ENCODE assay signal across 11 cellular contexts in genomic region chr2:46306988-46307655, GRCh38. TPM values are rescaled to one million over a fixed set of nuclear protein-coding genes. Genes with fewer than 3 reads are reported as not detected.
DNase-seq lines count a peak whose midpoint lies in the region; TF ChIP-seq lines count a peak whose summit lies in the region.
"Had no signal": no experiment of that assay in that cellular context is flagged by ENCODE, and none has a peak within 500 bp of the region (broad histone marks: within the 10 kb centered on the region; RNA-seq: fewer than 3 reads in every experiment).

No MANE protein-coding gene starts in this region.

- peaks cover 9% of the 10 kb centered on the region for H3K9me3 Mint-ChIP-seq in mesothelial cell of epicardium

- 18 to 63% methylated on average over 8 of the region's 8 CpGs for WGBS in sigmoid colon, 2 donors

- intact Hi-C loops in sigmoid colon (cut with DNase I) = no loop called here
- intact Hi-C loops in head of caudate nucleus (cut with DNase I) = no loop called here

- H3K27ac ChIP-seq in Peyer's patch (peak overlapping the region in 3 of 4 donors; percentile 56 to 93 (median 85)), right atrium auricular region (peak overlapping the region; percentile 75 to 94), sigmoid colon (peak overlapping the region; percentile 3 to 45 (median 28))
- H3K27ac ChIP-seq: SJSA1 had no signal

- H3K36me3 Mint-ChIP-seq in mesothelial cell of epicardium = peaks cover 3% of the 10 kb centered on the region
- H3K36me3 Mint-ChIP-seq: CD4-positive, CD25-positive, alpha-beta regulatory T cell had no signal

- peak overlapping the region in 2 of 4 donors; percentile 27 to 37 for H3K4me3 ChIP-seq in Peyer's patch
- H3K4me3 ChIP-seq in right atrium auricular region = no peak overlapping the region
- no peak overlapping the region for H3K4me3 ChIP-seq in sigmoid colon
- H3K4me3 ChIP-seq: SJSA1 had no signal

- H3K36me3 ChIP-seq in Peyer's patch (no peaks in the 10 kb centered on the region), right atrium auricular region (no peaks in the 10 kb centered on the region), sigmoid colon (no peaks in the 10 kb centered on the region)
- H3K36me3 ChIP-seq: SJSA1 had no signal

- no peak overlapping the region for H3K27ac Mint-ChIP-seq in mesothelial cell of epicardium
- H3K27ac Mint-ChIP-seq: CD4-positive, CD25-positive, alpha-beta regulatory T cell had no signal

- H3K9me3 ChIP-seq in Peyer's patch (no peaks in the 10 kb centered on the region), right atrium auricular region (no peaks in the 10 kb centered on the region), sigmoid colon (no peaks in the 10 kb centered on the region)
- H3K9me3 ChIP-seq: SJSA1 had no signal

- H3K27me3 ChIP-seq in Peyer's patch (no peaks in the 10 kb centered on the region), right atrium auricular region (no peaks in the 10 kb centered on the region), sigmoid colon (no peaks in the 10 kb centered on the region)
- H3K27me3 ChIP-seq: SJSA1 had no signal

- no peak for TF ChIP-seq EP300 in sigmoid colon (IDR thresholded peaks at IDR 0.05)

- peaks cover 20% of the 10 kb centered on the region for H3K4me1 Mint-ChIP-seq in mesothelial cell of epicardium

- H3K4me1 ChIP-seq in Peyer's patch (peaks cover 0 to 92% (median 11%) of the 10 kb centered on the region in 4 donors), right atrium auricular region (peaks cover 0 to 93% of the 10 kb centered on the region in 2 donors), sigmoid colon (peaks cover 0 to 7% (median 0%) of the 10 kb centered on the region in 4 donors)

- DNase-seq in DMS53 (lab: John Stamatoyannopoulos, UW) (peak; percentile 73), Peyer's patch (no peak), right atrium auricular region (ENCODE audit: low spot score) (no peak), sigmoid colon (no peak), head of caudate nucleus (no peak), mesothelial cell of epicardium (ENCODE audit: low spot score in 2 of 2, unreplicated experiment in 2 of 2) (no peak), G401 (ENCODE audit: low spot score) (no peak)
- no peak for DNase-seq in stimulated activated naive CD4-positive, alpha-beta T cell (lab: John Stamatoyannopoulos, UW)
- DNase-seq: CD4-positive, CD25-positive, alpha-beta regulatory T cell; foreskin fibroblast had no signal

- no peak overlapping the region for H3K4me3 Mint-ChIP-seq in mesothelial cell of epicardium
- H3K4me3 Mint-ChIP-seq: CD4-positive, CD25-positive, alpha-beta regulatory T cell had no signal

- TF ChIP-seq POLR2A in Peyer's patch (IDR thresholded peaks at IDR 0.05) = peak; percentile 21 to 35
- TF ChIP-seq POLR2A in sigmoid colon (IDR thresholded peaks at IDR 0.05) = no peak

- peaks cover 15% of the 10 kb centered on the region for H3K27me3 Mint-ChIP-seq in mesothelial cell of epicardium (ENCODE audit: low read depth)

- TF ChIP-seq CTCF in Peyer's patch (IDR thresholded peaks at IDR 0.05) (no peak), right atrium auricular region (IDR thresholded peaks at IDR 0.05) (no peak), sigmoid colon (IDR thresholded peaks at IDR 0.05) (no peak), mesothelial cell of epicardium (IDR thresholded peaks at IDR 0.05; ENCODE audit: unreplicated experiment) (no peak)

- in situ Hi-C loops in G401 (cut with HindIII; ENCODE audit: low sequenced_read_pairs) = no loop called here

RNA-seq across cellular contexts. Expression of gene EPAS1, which starts 9.9 kb away (rescaled TPM):
- total RNA-seq in Peyer's patch = 100 to 1,000 TPM; 114 to 240 (median 196) TPM
- 100 to 1,000 TPM; 257 to 311 TPM for total RNA-seq in right atrium auricular region
- 10 to 100 TPM; 56.8 to 97.8 (median 61.1) TPM for total RNA-seq in sigmoid colon
- polyA plus RNA-seq in sigmoid colon = 10 to 100 TPM; 57.8 to 82.8 (median 64.3) TPM
- total RNA-seq in mesothelial cell of epicardium = 4.4 to 7.5 TPM (median 4.9 TPM) in 3 replicates
- 0.03 TPM in 1 of 2 replicates, not detected in the other for total RNA-seq in G401 (2014; rRNA removed; shearing (Covaris generic))

Comparison
In these comparisons a context has a peak if more than half of its experiments do, and no peak if none do; other contexts are left out.
1. H3K27ac ChIP-seq: peak in every context shown above with its lines; median percentile 85 in Peyer's patch; 84 in right atrium auricular region; 28 in sigmoid colon.
2. POLR2A ChIP-seq: peak in Peyer's patch (2 of 2); none in sigmoid colon (0 of 2).